ENCODE assay signal across 18 cellular contexts in the genomic region with DNA sequence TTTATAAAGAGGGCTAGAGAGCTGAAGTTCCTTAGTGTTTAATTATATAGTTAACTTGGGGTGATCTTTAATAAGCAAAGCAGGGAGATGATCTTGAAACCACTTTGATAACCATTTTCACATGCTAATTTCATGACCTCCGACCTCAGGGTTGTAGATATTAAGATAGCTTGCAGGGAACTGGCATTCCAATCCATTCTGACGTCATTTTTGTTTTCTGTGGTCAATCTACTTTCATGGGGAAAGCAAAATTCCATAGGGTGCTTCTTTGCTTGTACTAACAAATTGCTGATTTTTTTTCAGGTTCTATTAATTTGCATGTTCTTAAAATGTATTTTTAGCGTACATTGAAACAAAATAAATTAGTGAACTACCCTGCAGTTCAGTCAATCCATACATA.
A peak's percentile ranks its signal among the peaks of the same experiment; 100 is the strongest.
DNase-seq lines count a peak whose midpoint lies in the region; ATAC-seq and TF ChIP-seq lines count a peak whose summit lies in the region.
"Had no signal": no experiment of that assay in that cellular context is flagged by ENCODE, and none has a peak within 500 bp of the region (broad histone marks: within the 10 kb centered on the region; RNA-seq: fewer than 3 reads in every experiment).

No MANE protein-coding gene starts in this region.

- H3K36me3 ChIP-seq in osteoblast (ENCODE audit: insufficient read depth, low read length) (no peaks in the 10 kb centered on the region), heart right ventricle (no peaks in the 10 kb centered on the region)
- H3K36me3 ChIP-seq: BLaER1 had no signal

- intact Hi-C loops in heart right ventricle (cut with DNase I), result no loop called here

- H3K27me3 ChIP-seq in osteoblast (ENCODE audit: insufficient read depth, low read length) (no peaks in the 10 kb centered on the region), heart right ventricle (no peaks in the 10 kb centered on the region)
- H3K27me3 ChIP-seq: BLaER1 had no signal

- H3K9me3 ChIP-seq in osteoblast (ENCODE audit: low read depth, low read length) (no peaks in the 10 kb centered on the region), heart right ventricle (no peaks in the 10 kb centered on the region)
- H3K9me3 ChIP-seq: BLaER1, Caco-2 had no signal

- ATAC-seq in heart right ventricle (no peak), HG02938 (IDR thresholded peaks at IDR 0.05; ENCODE audit: unreplicated experiment) (no peak)
- ATAC-seq: CD8-positive, alpha-beta T cell; GM23338; HCT116 had no signal

- H3K27ac ChIP-seq in osteoblast (ENCODE audit: low read depth, low read length) (no peak overlapping the region), heart right ventricle (no peak overlapping the region)
- H3K27ac ChIP-seq: BLaER1, C4-2B had no signal

- TF ChIP-seq CTCF in fibroblast of villous mesenchyme (IDR thresholded peaks at IDR 0.05; ENCODE audit: insufficient read depth, low read depth, low read length) (no peak), osteoblast (IDR thresholded peaks at IDR 0.05; ENCODE audit: extremely low read depth, low read depth, low read length) (no peak), heart right ventricle (IDR thresholded peaks at IDR 0.05) (no peak)

- no peaks in the 10 kb centered on the region for H4K20me1 ChIP-seq in osteoblast (ENCODE audit: insufficient read depth, low read length)
- H4K20me1 ChIP-seq: BLaER1 had no signal

- no peak overlapping the region for H3K4me2 ChIP-seq in osteoblast (ENCODE audit: insufficient read depth, low read length)
- H3K4me2 ChIP-seq: BLaER1, GM23338 had no signal

- no peaks in the 10 kb centered on the region for H3K4me1 ChIP-seq in osteoblast (ENCODE audit: insufficient read depth, low read length)
- H3K4me1 ChIP-seq in heart right ventricle, result no peaks in the 10 kb centered on the region
- H3K4me1 ChIP-seq: BLaER1, Caco-2 had no signal

- H3K4me3 ChIP-seq in fibroblast of villous mesenchyme (ENCODE audit: low read depth, low read length) (no peak overlapping the region), osteoblast (ENCODE audit: insufficient read depth, low read length) (no peak overlapping the region), heart right ventricle (no peak overlapping the region)
- H3K4me3 ChIP-seq: BLaER1, GM23338 had no signal

- WGBS in heart right ventricle, 2 donors, result 70 to 76% methylated on average over 3 of the region's 3 CpGs

- no peaks in the 10 kb centered on the region for H3K79me2 ChIP-seq in osteoblast (ENCODE audit: insufficient read depth, low read length)

- peak; percentile 26 for DNase-seq in M059J (ENCODE audit: low read depth)
- DNase-seq in fibroblast of villous mesenchyme (ENCODE audit: low read depth), result peak; percentile 1
- peak; percentile 65 for DNase-seq in osteoblast (ENCODE audit: insufficient read length, low spot score, missing footprints)
- no peak for DNase-seq in heart right ventricle
- no peak for DNase-seq in GM19238 (ENCODE audit: insufficient read length, low spot score)
- no peak for DNase-seq in Ammon's horn (ENCODE audit: low spot score)
- DNase-seq: Caco-2; CD4-positive, CD25-positive, alpha-beta regulatory T cell; CD8-positive, alpha-beta T cell; DMS153; DND-41; GF-D8; H9 had no signal

- no peak overlapping the region for H2AFZ ChIP-seq in osteoblast (ENCODE audit: low read length)
- H2AFZ ChIP-seq: GM23338 had no signal

Comparison
In these comparisons a context has a peak if more than half of its experiments do, and no peak if none do; other contexts are left out.
1. DNase-seq: peak in M059J (single experiment), fibroblast of villous mesenchyme (single experiment) and osteoblast (single experiment); none in heart right ventricle (0 of 2), GM19238 (single experiment) and Ammon's horn (single experiment).